In genomic region chr3:134904333-134904771, GRCh38 we compare ENCODE assay signal across 9 cellular contexts.
DNase-seq lines count a peak whose midpoint lies in the region; ATAC-seq and TF ChIP-seq lines count a peak whose summit lies in the region.
"Had no signal": no experiment of that assay in that cellular context is flagged by ENCODE, and none has a peak within 500 bp of the region (broad histone marks: within the 10 kb centered on the region; RNA-seq: fewer than 3 reads in every experiment).

No MANE protein-coding gene starts in this region.

- H3K36me3 Mint-ChIP-seq in natural killer cell treated with Interleukin-12 subunit alpha and Interleukin-12 subunit beta and Interleukin-15 and Interleukin-18, amount 100 ng/mL, for 72 hours, result no peaks in the 10 kb centered on the region

- intact Hi-C loops in sigmoid colon (cut with DNase I), result no loop called here

- TF ChIP-seq POLR2A in sigmoid colon (IDR thresholded peaks at IDR 0.05), result no peak
- no peak for TF ChIP-seq POLR2A in gastroesophageal sphincter (IDR thresholded peaks at IDR 0.05)

- H3K9me3 Mint-ChIP-seq in natural killer cell treated with Interleukin-12 subunit alpha and Interleukin-12 subunit beta and Interleukin-15 and Interleukin-18, amount 100 ng/mL, for 72 hours, result no peaks in the 10 kb centered on the region

- TF ChIP-seq EP300 in sigmoid colon (IDR thresholded peaks at IDR 0.05) (no peak), gastroesophageal sphincter (IDR thresholded peaks at IDR 0.05) (no peak)

- H3K27me3 Mint-ChIP-seq in natural killer cell treated with Interleukin-12 subunit alpha and Interleukin-12 subunit beta and Interleukin-15 and Interleukin-18, amount 100 ng/mL, for 72 hours, result peaks cover 24 to 34% of the 10 kb centered on the region in 2 donors

- peak overlapping the region in 1 of 4 donors; percentile 45 for H3K27ac ChIP-seq in sigmoid colon
- H3K27ac ChIP-seq in gastroesophageal sphincter, result no peak overlapping the region
- H3K27ac ChIP-seq: SJCRH30 had no signal

- no peak overlapping the region for H3K27ac Mint-ChIP-seq in natural killer cell treated with Interleukin-12 subunit alpha and Interleukin-12 subunit beta and Interleukin-15 and Interleukin-18, amount 100 ng/mL, for 72 hours

- ATAC-seq in GM18861 (IDR thresholded peaks at IDR 0.05; ENCODE audit: unreplicated experiment), result peak; percentile 77
- peak; percentile 93 for ATAC-seq in GM21528 (IDR thresholded peaks at IDR 0.05; ENCODE audit: low FRiP score, unreplicated experiment)
- peak; percentile 81 for ATAC-seq in HG03469 (IDR thresholded peaks at IDR 0.05; ENCODE audit: unreplicated experiment)
- ATAC-seq in natural killer cell treated with Interleukin-12 subunit alpha and Interleukin-12 subunit beta and Interleukin-15 and Interleukin-18, amount 100 ng/mL, for 72 hours, result peak; percentile 81 to 85
- ATAC-seq in gastroesophageal sphincter, result no peak

- DNase-seq in natural killer cell treated with Interleukin-12 subunit alpha and Interleukin-12 subunit beta and Interleukin-15 and Interleukin-18, amount 100 ng/mL, for 72 hours (ENCODE audit: low spot score), result no peak
- no peak for DNase-seq in sigmoid colon
- DNase-seq in NCI-H1436 treated with DMSO at 0.1 percent for 48 hours (lab: John Stamatoyannopoulos, UW), result no peak
- no peak for DNase-seq in islet precursor cell
- DNase-seq: SJCRH30 had no signal

- H3K4me1 ChIP-seq in sigmoid colon (peaks cover 0 to 54% (median 11%) of the 10 kb centered on the region in 4 donors), gastroesophageal sphincter (peaks cover 0 to 28% (median 0%) of the 10 kb centered on the region in 3 donors)
- H3K4me1 ChIP-seq: SJCRH30 had no signal

- H3K36me3 ChIP-seq in sigmoid colon (no peaks in the 10 kb centered on the region), gastroesophageal sphincter (no peaks in the 10 kb centered on the region)
- H3K36me3 ChIP-seq: SJCRH30 had no signal

- H3K27me3 ChIP-seq in sigmoid colon, result no peaks in the 10 kb centered on the region
- no peaks in the 10 kb centered on the region for H3K27me3 ChIP-seq in gastroesophageal sphincter
- H3K27me3 ChIP-seq: SJCRH30 had no signal

- TF ChIP-seq CTCF in sigmoid colon (IDR thresholded peaks at IDR 0.05), result no peak
- TF ChIP-seq CTCF in gastroesophageal sphincter (IDR thresholded peaks at IDR 0.05), result no peak

- H3K4me3 Mint-ChIP-seq in natural killer cell treated with Interleukin-12 subunit alpha and Interleukin-12 subunit beta and Interleukin-15 and Interleukin-18, amount 100 ng/mL, for 72 hours, result peak overlapping the region; percentile 43

- H3K4me1 Mint-ChIP-seq in natural killer cell treated with Interleukin-12 subunit alpha and Interleukin-12 subunit beta and Interleukin-15 and Interleukin-18, amount 100 ng/mL, for 72 hours (ENCODE audit: low read depth in 2 of 2), result peaks cover 23 to 25% of the 10 kb centered on the region in 2 donors

- 45 to 72% methylated on average over 5 of the region's 5 CpGs for WGBS in sigmoid colon, 2 donors
- WGBS in gastroesophageal sphincter (ENCODE audit: low coverage in 1 of 2), 2 donors, result 57 to 60% methylated on average over 5 of the region's 5 CpGs

- no peak overlapping the region for H3K4me3 ChIP-seq in sigmoid colon
- H3K4me3 ChIP-seq in gastroesophageal sphincter, result no peak overlapping the region
- H3K4me3 ChIP-seq: SJCRH30 had no signal

- H3K9me3 ChIP-seq in sigmoid colon, result no peaks in the 10 kb centered on the region
- no peaks in the 10 kb centered on the region for H3K9me3 ChIP-seq in gastroesophageal sphincter
- H3K9me3 ChIP-seq: SJCRH30 had no signal
